Comparison of ENCODE assay signal across 8 cellular contexts in genomic region chr22:20957691-20958440, GRCh38. TPM values are rescaled to one million over a fixed set of nuclear protein-coding genes. Genes with fewer than 3 reads are reported as not detected.
DNase-seq lines count a peak whose midpoint lies in the region; ATAC-seq and TF ChIP-seq lines count a peak whose summit lies in the region.

No MANE protein-coding gene starts in this region.

- no peak overlapping the region for H3K4me2 ChIP-seq in SK-N-SH
- H3K4me2 ChIP-seq in SU-DHL-6 (ENCODE audit: low read depth, low read length, poor library complexity, severe bottlenecking), result peak overlapping the region; percentile 10
- H3K4me2 ChIP-seq in fibroblast of lung (ENCODE audit: extremely low read depth, insufficient read depth, low read length), result peak overlapping the region; percentile 81

- H3K27ac ChIP-seq in SK-N-SH (ENCODE audit: low read depth in 2 of 2, low read length in 1 of 2) (no peak overlapping the region), SU-DHL-6 (ENCODE audit: low read depth, low read length) (no peak overlapping the region), fibroblast of lung (ENCODE audit: insufficient read depth, low read length) (no peak overlapping the region), neutrophil (no peak overlapping the region)

- H3K9ac ChIP-seq in SK-N-SH (no peak overlapping the region), SU-DHL-6 (ENCODE audit: low read length) (no peak overlapping the region), fibroblast of lung (ENCODE audit: insufficient read depth, low read length) (peak overlapping the region; percentile 59)

- H3K79me2 ChIP-seq in SK-N-SH (ENCODE audit: insufficient read depth) (peaks cover 6% of the 10 kb centered on the region), SU-DHL-6 (ENCODE audit: insufficient read depth, low read length) (no peaks in the 10 kb centered on the region), fibroblast of lung (ENCODE audit: control insufficient read depth, insufficient read depth, low read length) (no peaks in the 10 kb centered on the region)

- 77% methylated on average over 26 of the region's 32 CpGs for WGBS in SK-N-SH (ENCODE audit: low lambda C conversion rate)

- H3K9me3 ChIP-seq in SK-N-SH (no peaks in the 10 kb centered on the region), SU-DHL-6 (ENCODE audit: insufficient read depth, low read length) (no peaks in the 10 kb centered on the region), fibroblast of lung (ENCODE audit: control insufficient read depth, insufficient read depth, low read depth, low read length) (no peaks in the 10 kb centered on the region), neutrophil (no peaks in the 10 kb centered on the region)

- H4K20me1 ChIP-seq in SK-N-SH (ENCODE audit: insufficient read depth) (peaks cover 5% of the 10 kb centered on the region; the same call in 1 of the 2 replicates), SU-DHL-6 (ENCODE audit: low read depth, low read length) (no peaks in the 10 kb centered on the region), fibroblast of lung (ENCODE audit: control insufficient read depth, extremely low read depth, insufficient read depth, low read length) (no peaks in the 10 kb centered on the region)

- H3K4me1 ChIP-seq in SK-N-SH (ENCODE audit: control insufficient read depth in 1 of 2, insufficient read depth in 2 of 2, low read depth in 1 of 2, low read length in 1 of 2) (peaks cover 0 to 2% of the 10 kb centered on the region in 2 experiments; a peak in 1 of 4 replicates), fibroblast of lung (ENCODE audit: control insufficient read depth, extremely low read depth, insufficient read depth, low read length) (no peaks in the 10 kb centered on the region), neutrophil (ENCODE audit: control insufficient read depth in 1 of 2, insufficient read depth in 1 of 2, low read depth in 1 of 2, low read length in 1 of 2) (peaks cover 14 to 22% of the 10 kb centered on the region in 2 experiments)

- POLR2A ChIA-PET in SK-N-SH (lab: Yijun Ruan, JAX), result interaction anchor here (2.4 kb wide), 1 partner anchor 57 kb away, joined by 5 read pairs; the partner anchor contains the start of gene P2RX6

- ATAC-seq in SK-N-SH treated with all-trans-retinoic acid at 6 μM for 48 hours (no peak), HG03354 (IDR thresholded peaks at IDR 0.05; ENCODE audit: poor library complexity, severe bottlenecking, unreplicated experiment) (no peak), HG02840 (IDR thresholded peaks at IDR 0.05; ENCODE audit: low FRiP score, unreplicated experiment) (no peak)

- TF ChIP-seq CTCF in SK-N-SH (IDR thresholded peaks at IDR 0.05), result no peak
- TF ChIP-seq CTCF in SU-DHL-6 (IDR thresholded peaks at IDR 0.05; ENCODE audit: insufficient read depth, low read length, poor library complexity, severe bottlenecking), result no peak
- TF ChIP-seq CTCF in fibroblast of lung (conservative IDR thresholded peaks at IDR 0.05 in 1 of 2, IDR thresholded peaks at IDR 0.05 in 1 of 2; ENCODE audit: low read depth in 1 of 2, low read length in 2 of 2), result no peak
- no peak for TF ChIP-seq CTCF in neutrophil (IDR thresholded peaks at IDR 0.05)

- CTCF ChIA-PET in SK-N-SH (lab: Yijun Ruan, JAX), result interaction anchor here (0.6 to 2.3 kb wide), 7 partner anchors 10 to 154 kb away, joined by 3 to 6 read pairs (median 4); partner anchors contain the start of genes AIFM3 and LZTR1

- DNase-seq in SK-N-SH (peak; percentile 25), fibroblast of lung (ENCODE audit: low read depth in 2 of 2) (peak; percentile 8 to 22), HCEC 1CT (no peak)

- TF ChIP-seq EP300 in SK-N-SH (IDR thresholded peaks at IDR 0.05; ENCODE audit: borderline replicate concordance in 1 of 2, low read depth in 1 of 2, low read length in 1 of 2), result no peak

- no peak for TF ChIP-seq RAD21 in SK-N-SH (IDR thresholded peaks at IDR 0.05; ENCODE audit: low read length)

- H3K36me3 ChIP-seq in SK-N-SH (replicated peaks in 1 of 2; ENCODE audit: control insufficient read depth in 1 of 2, insufficient read depth in 2 of 2, low read length in 1 of 2) (peaks cover 10 to 11% of the 10 kb centered on the region in 2 experiments), SU-DHL-6 (ENCODE audit: low read length) (no peaks in the 10 kb centered on the region), fibroblast of lung (ENCODE audit: control insufficient read depth, insufficient read depth, low read length) (no peaks in the 10 kb centered on the region), neutrophil (peaks cover 13% of the 10 kb centered on the region)

- no peak overlapping the region for H3K4me3 ChIP-seq in SK-N-SH (ENCODE audit: low read depth in 2 of 2, low read length in 1 of 2)
- no peak overlapping the region for H3K4me3 ChIP-seq in SU-DHL-6 (ENCODE audit: insufficient read depth, low read length, poor library complexity, severe bottlenecking)
- H3K4me3 ChIP-seq in fibroblast of lung (replicated peaks in 1 of 4; ENCODE audit: control extremely low read depth in 1 of 4, insufficient read depth in 1 of 4, low read depth in 3 of 4, low read length in 4 of 4), result peak overlapping the region; percentile 51 to 78 (median 58)
- H3K4me3 ChIP-seq in neutrophil (ENCODE audit: low read depth in 1 of 2, low read length in 1 of 2), result peak overlapping the region; percentile 61 to 72

- H3K27me3 ChIP-seq in SK-N-SH (ENCODE audit: insufficient read depth), result no peaks in the 10 kb centered on the region
- H3K27me3 ChIP-seq in SU-DHL-6 (ENCODE audit: low read length), result no peaks in the 10 kb centered on the region
- H3K27me3 ChIP-seq in fibroblast of lung (ENCODE audit: control insufficient read depth, insufficient read depth, low read length), result no peaks in the 10 kb centered on the region
- peaks cover 9% of the 10 kb centered on the region for H3K27me3 ChIP-seq in neutrophil

- H3F3A ChIP-seq in SK-N-SH (replicated peaks; ENCODE audit: insufficient read depth), result peaks cover 4% of the 10 kb centered on the region
- H3F3A ChIP-seq in SU-DHL-6 (ENCODE audit: insufficient read depth), result no peaks in the 10 kb centered on the region

- no peak overlapping the region for H2AFZ ChIP-seq in SK-N-SH (ENCODE audit: low read depth)
- no peak overlapping the region for H2AFZ ChIP-seq in SU-DHL-6 (ENCODE audit: low read depth, low read length, severe bottlenecking)
- H2AFZ ChIP-seq in fibroblast of lung (ENCODE audit: low read length), result peak overlapping the region; percentile 71

- no peaks in the 10 kb centered on the region for H3K9me2 ChIP-seq in SK-N-SH
- no peaks in the 10 kb centered on the region for H3K9me2 ChIP-seq in SU-DHL-6 (replicated peaks; ENCODE audit: insufficient read depth, low read length)

TF ChIP-seq in SK-N-SH, 30 proteins besides CTCF, POLR2A, EP300 and RAD21 (continues in another document):
- no peak for TF ChIP-seq EZH2phosphoT487 (IDR thresholded peaks at IDR 0.05; ENCODE audit: borderline replicate concordance, low read depth)

TF ChIP-seq in SK-N-SH treated with all-trans-retinoic acid at 6 μM for 48 hours, 23 proteins besides CTCF, POLR2A, EP300 and RAD21 (continues in another document):
- TF ChIP-seq ZFP30 (CRISPR knock-in tag; IDR thresholded peaks at IDR 0.05) (no peak), ZC3H10 (CRISPR knock-in tag; IDR thresholded peaks at IDR 0.05) (no peak), SNAI2 (CRISPR knock-in tag; IDR thresholded peaks at IDR 0.05) (no peak)

RNA-seq across cellular contexts. Expression of gene AIFM3, which starts 9.2 kb away (rescaled TPM):
- 1.3 and 1.7 TPM in 2 replicates for polyA plus RNA-seq in SK-N-SH (2012; rRNA removed)
- 0.77 and 0.98 TPM in 2 replicates for polyA plus RNA-seq in SK-N-SH (2012; cell fraction: cytosol; rRNA removed)
- polyA plus RNA-seq in SK-N-SH (2012; cell fraction: nucleus; rRNA removed), result 4.7 and 6.1 TPM in 2 replicates
- total RNA-seq in fibroblast of lung, result 1.3 and 2.0 TPM in 2 replicates
- polyA plus RNA-seq in fibroblast of lung, result 0.14 and 0.15 TPM in 2 replicates
- 0.10 and 0.55 TPM in 2 replicates for polyA plus RNA-seq in fibroblast of lung (2012)
- polyA minus RNA-seq in fibroblast of lung (ENCODE audit: low replicate concordance), result 0.52 and 1.4 TPM in 2 replicates

RNA-seq across cellular contexts. Expression of gene LZTR1, which starts 24.2 kb away (rescaled TPM):
- polyA plus RNA-seq in SK-N-SH (2012; rRNA removed) (37.7 and 41.5 TPM in 2 replicates), fibroblast of lung (25.1 and 27.4 TPM in 2 replicates)
- 11.9 and 15.0 TPM in 2 replicates for polyA plus RNA-seq in SK-N-SH (2012; cell fraction: cytosol; rRNA removed)
- polyA plus RNA-seq in SK-N-SH (2012; cell fraction: nucleus; rRNA removed), result 294 and 344 TPM in 2 replicates
- 51.9 and 75.8 TPM in 2 replicates for total RNA-seq in fibroblast of lung
- polyA plus RNA-seq in fibroblast of lung (2012), result 30.9 and 31.8 TPM in 2 replicates
- 129 and 153 TPM in 2 replicates for polyA minus RNA-seq in fibroblast of lung (ENCODE audit: low replicate concordance)

RNA-seq across cellular contexts. Expression of gene CRKL, which starts 40.7 kb away (rescaled TPM):
- polyA plus RNA-seq in SK-N-SH (2012; rRNA removed) (9.6 and 10.2 TPM in 2 replicates), fibroblast of lung (23.8 and 26.0 TPM in 2 replicates)
- polyA plus RNA-seq in SK-N-SH (2012; cell fraction: cytosol; rRNA removed), result 12.2 and 12.7 TPM in 2 replicates
- polyA plus RNA-seq in SK-N-SH (2012; cell fraction: nucleus; rRNA removed), result 6.8 and 8.9 TPM in 2 replicates
- 39.8 and 45.1 TPM in 2 replicates for total RNA-seq in fibroblast of lung
- polyA plus RNA-seq in fibroblast of lung (2012), result 23.9 and 24.4 TPM in 2 replicates
- polyA minus RNA-seq in fibroblast of lung (ENCODE audit: low replicate concordance), result 31.1 and 39.1 TPM in 2 replicates

RNA-seq across cellular contexts. Expression of gene THAP7, which starts 44.1 kb away (rescaled TPM):
- polyA plus RNA-seq in SK-N-SH (2012; rRNA removed) (26.3 and 32.0 TPM in 2 replicates), fibroblast of lung (15.7 and 15.8 TPM in 2 replicates)
- 13.8 and 18.1 TPM in 2 replicates for polyA plus RNA-seq in SK-N-SH (2012; cell fraction: cytosol; rRNA removed)
- 74.4 and 90.6 TPM in 2 replicates for polyA plus RNA-seq in SK-N-SH (2012; cell fraction: nucleus; rRNA removed)
- total RNA-seq in fibroblast of lung, result 25.9 and 26.3 TPM in 2 replicates
- 19.7 and 22.0 TPM in 2 replicates for polyA plus RNA-seq in fibroblast of lung (2012)
- polyA minus RNA-seq in fibroblast of lung (ENCODE audit: low replicate concordance), result 9.0 and 9.9 TPM in 2 replicates

RNA-seq across cellular contexts. Expression of gene P2RX6, which starts 57.1 kb away (rescaled TPM):
- 7.1 and 12.9 TPM in 2 replicates for polyA plus RNA-seq in SK-N-SH (2012; rRNA removed)
- 1.4 and 2.6 TPM in 2 replicates for polyA plus RNA-seq in SK-N-SH (2012; cell fraction: cytosol; rRNA removed)
- 78.5 and 91.0 TPM in 2 replicates for polyA plus RNA-seq in SK-N-SH (2012; cell fraction: nucleus; rRNA removed)
- 4.6 and 17.8 TPM in 2 replicates for total RNA-seq in fibroblast of lung
- 0.84 and 3.6 TPM in 2 replicates for polyA plus RNA-seq in fibroblast of lung
- polyA plus RNA-seq in fibroblast of lung (2012), result 1.9 and 6.0 TPM in 2 replicates
- 4.1 and 8.2 TPM in 2 replicates for polyA minus RNA-seq in fibroblast of lung (ENCODE audit: low replicate concordance)

Comparison
In these comparisons a context has a peak if more than half of its experiments do, and no peak if none do; other contexts are left out.
1. H3K4me3 ChIP-seq: peak in fibroblast of lung (4 of 4) and neutrophil (2 of 2); none in SK-N-SH (0 of 2) and SU-DHL-6 (single experiment).